ENCODE assay signal across 16 cellular contexts in the genomic region with DNA sequence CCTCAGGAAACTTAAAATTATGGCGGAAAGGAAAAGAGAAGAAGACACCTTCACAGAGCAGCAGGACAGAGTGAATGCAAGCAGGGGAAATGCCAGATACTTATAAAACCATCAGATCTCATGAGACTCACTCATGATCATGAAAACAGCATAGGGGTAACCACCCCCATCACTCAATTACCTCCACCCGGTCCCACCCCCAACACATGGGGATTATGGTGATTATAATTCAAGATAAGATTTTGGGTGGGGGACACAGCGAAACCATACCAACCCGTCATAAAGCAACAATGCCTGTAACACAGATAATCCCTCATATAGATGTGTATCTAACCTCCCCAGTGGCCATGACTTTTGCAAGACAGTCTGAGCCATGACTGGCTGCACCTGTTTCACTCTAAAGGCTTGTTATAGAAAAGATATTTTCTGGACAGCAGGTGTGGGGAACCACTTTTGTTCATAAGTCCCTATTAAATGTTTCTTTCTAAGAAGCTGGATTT. TPM values are rescaled to one million over a fixed set of nuclear protein-coding genes. Genes with fewer than 3 reads are reported as not detected.
DNase-seq lines count a peak whose midpoint lies in the region; ATAC-seq and TF ChIP-seq lines count a peak whose summit lies in the region.
"Had no signal": no experiment of that assay in that cellular context is flagged by ENCODE, and none has a peak within 500 bp of the region (broad histone marks: within the 10 kb centered on the region; RNA-seq: fewer than 3 reads in every experiment).

No MANE protein-coding gene starts in this region.

- H3K9me3 Mint-ChIP-seq in stimulated activated naive B cell treated with anti-CD40 and anti-IgM and Interleukin-4, amounts not matched to agents 10 μg/mL and 1 μg/mL and 100 μg/mL, for 72 hours: no peaks in the 10 kb centered on the region
- H3K9me3 Mint-ChIP-seq in natural killer cell: no peaks in the 10 kb centered on the region

- H3K27ac Mint-ChIP-seq in stimulated activated naive B cell treated with anti-CD40 and anti-IgM and Interleukin-4, amounts not matched to agents 10 μg/mL and 1 μg/mL and 100 μg/mL, for 72 hours: peak overlapping the region; percentile 6
- no peak overlapping the region for H3K27ac Mint-ChIP-seq in natural killer cell
- H3K27ac Mint-ChIP-seq: B cell had no signal

- no peak for TF ChIP-seq CTCF in natural killer cell (IDR thresholded peaks at IDR 0.05)

- H3K4me1 Mint-ChIP-seq in stimulated activated naive B cell treated with anti-CD40 and anti-IgM and Interleukin-4, amounts not matched to agents 10 μg/mL and 1 μg/mL and 100 μg/mL, for 72 hours: peaks cover 16 to 43% of the 10 kb centered on the region in 2 donors
- peaks cover 8 to 12% of the 10 kb centered on the region in 2 donors for H3K4me1 Mint-ChIP-seq in natural killer cell

- peaks cover 27% of the 10 kb centered on the region for H3K4me1 ChIP-seq in HAP-1
- H3K4me1 ChIP-seq in right cardiac atrium (ENCODE audit: control insufficient read depth, insufficient read depth, low read length): no peaks in the 10 kb centered on the region

- no peak overlapping the region for H3K27ac ChIP-seq in right cardiac atrium (ENCODE audit: low read length)

- no peaks in the 10 kb centered on the region for H3K27me3 Mint-ChIP-seq in stimulated activated naive B cell treated with anti-CD40 and anti-IgM and Interleukin-4, amounts not matched to agents 10 μg/mL and 1 μg/mL and 100 μg/mL, for 72 hours
- H3K27me3 Mint-ChIP-seq in natural killer cell (ENCODE audit: low read depth in 2 of 2): no peaks in the 10 kb centered on the region
- H3K27me3 Mint-ChIP-seq: B cell; CD4-positive, alpha-beta memory T cell had no signal

- DNase-seq in HAP-1 (ENCODE audit: low spot score in 2 of 2) (peak; percentile 63), NAMALWA (ENCODE audit: low spot score) (peak; percentile 37), erythroblast (lab: John Stamatoyannopoulos, UW) (peak; percentile 18 to 67), right cardiac atrium (no peak), natural killer cell (no peak)
- DNase-seq in stimulated activated naive B cell treated with anti-CD40 and anti-IgM and Interleukin-4, amounts not matched to agents 10 μg/mL and 1 μg/mL and 100 μg/mL, for 72 hours: no peak
- DNase-seq in stimulated activated CD4-positive, alpha-beta T cell treated with anti-CD3 and anti-CD28 coated beads, Interleukin-1b, Interleukin-23, amount 100 ng/mL, for 48 hours: no peak
- DNase-seq: C1 segment of cervical spinal cord; CD4-positive, alpha-beta memory T cell; COR-L47; DMS153; DMS79 treated with DMSO at 0.1 percent for 48 hours; EL; HCEC 1CT had no signal

- no peaks in the 10 kb centered on the region for H3K9me3 ChIP-seq in HAP-1
- no peaks in the 10 kb centered on the region for H3K9me3 ChIP-seq in right cardiac atrium (ENCODE audit: control insufficient read depth, low read length)

- H3K36me3 ChIP-seq in HAP-1 (replicated peaks): no peaks in the 10 kb centered on the region

- no peak for ATAC-seq in stimulated activated naive B cell treated with anti-CD40 and anti-IgM and Interleukin-4, amounts not matched to agents 10 μg/mL and 1 μg/mL and 100 μg/mL, for 72 hours (replicated peaks)
- ATAC-seq in right cardiac atrium (no peak), natural killer cell (no peak)

- WGBS in right cardiac atrium: 81% methylated on average over 4 of the region's 4 CpGs

- no peak overlapping the region for H3K4me3 Mint-ChIP-seq in stimulated activated naive B cell treated with anti-CD40 and anti-IgM and Interleukin-4, amounts not matched to agents 10 μg/mL and 1 μg/mL and 100 μg/mL, for 72 hours
- H3K4me3 Mint-ChIP-seq in natural killer cell: no peak overlapping the region
- H3K4me3 Mint-ChIP-seq: B cell; CD4-positive, alpha-beta memory T cell had no signal

- no peaks in the 10 kb centered on the region for H3K36me3 Mint-ChIP-seq in stimulated activated naive B cell treated with anti-CD40 and anti-IgM and Interleukin-4, amounts not matched to agents 10 μg/mL and 1 μg/mL and 100 μg/mL, for 72 hours
- H3K36me3 Mint-ChIP-seq in natural killer cell: no peaks in the 10 kb centered on the region
- H3K36me3 Mint-ChIP-seq: CD4-positive, alpha-beta memory T cell had no signal

- in situ Hi-C loops in HAP-1 (cut with MboI; ENCODE audit: low sequenced_read_pairs): no loop called here

- H3K4me3 ChIP-seq in HAP-1 (no peak overlapping the region), right cardiac atrium (ENCODE audit: low read length) (no peak overlapping the region)

- TF ChIP-seq POLR2A in erythroblast (IDR thresholded peaks at IDR 0.05; ENCODE audit: low read length): no peak

- intact Hi-C loops in right cardiac atrium (cut with DNase I) (loop anchor here in 1 of 4 donors (10.0 kb wide), 1 partner anchor 59 kb away; a partner anchor contains a TSS), natural killer cell (cut with micrococcal nuclease) (no loop called here)

- H3K27me3 ChIP-seq in HAP-1 (ENCODE audit: low read depth) (no peaks in the 10 kb centered on the region), right cardiac atrium (ENCODE audit: control insufficient read depth, insufficient read depth) (no peaks in the 10 kb centered on the region)

RNA-seq across cellular contexts. Expression of a gene that starts 7.0 kb away (rescaled TPM):
- total RNA-seq in right cardiac atrium: under 1 TPM in 3 of 4 donors, not detected in 1; 0.29 to 0.97 (median 0.53) TPM
- polyA plus RNA-seq in right cardiac atrium: not detected
- total RNA-seq in natural killer cell: 1 to 10 TPM; 1.1 to 3.2 (median 2.1) TPM
- total RNA-seq: B cell, H1 had no signal

RNA-seq across cellular contexts. Expression of a gene that starts 24.8 kb away (rescaled TPM):
- total RNA-seq in right cardiac atrium (10 to 100 TPM; 80.0 to 83.1 (median 81.1) TPM), natural killer cell (10 to 100 TPM; 66.1 to 83.8 (median 78.9) TPM)
- 85.8 TPM for polyA plus RNA-seq in right cardiac atrium

RNA-seq across cellular contexts. Expression of a gene that starts 28.2 kb away (rescaled TPM):
- total RNA-seq in right cardiac atrium (not detected), natural killer cell (not detected)
- not detected for polyA plus RNA-seq in right cardiac atrium
- total RNA-seq: B cell; CD4-positive, alpha-beta memory T cell; H1 had no signal
- polyA plus RNA-seq: CD4-positive, alpha-beta memory T cell; H1 had no signal

RNA-seq across cellular contexts. Expression of a gene that starts 28.4 kb away (rescaled TPM):
- 10 to 100 TPM; 37.0 to 42.3 (median 39.3) TPM for total RNA-seq in right cardiac atrium
- polyA plus RNA-seq in right cardiac atrium: 46.6 TPM
- 100 to 1,000 TPM in 1 of 3 donors, 10 to 100 TPM in 2; 61.6 to 121 (median 77.2) TPM for total RNA-seq in natural killer cell

RNA-seq across cellular contexts. Expression of a gene that starts 37.3 kb away (rescaled TPM):
- total RNA-seq in right cardiac atrium (1 to 10 TPM; 1.9 to 2.9 (median 2.4) TPM), natural killer cell (10 to 100 TPM; 18.3 to 49.2 (median 21.4) TPM)
- polyA plus RNA-seq in right cardiac atrium: 1.8 TPM

Comparison
In these comparisons a context has a peak if more than half of its experiments do, and no peak if none do; other contexts are left out.
1. DNase-seq: peak in HAP-1 (2 of 2), NAMALWA (single experiment) and erythroblast (2 of 2); none in stimulated activated naive B cell treated with anti-CD40 and anti-IgM and Interleukin-4, amounts not matched to agents 10 μg/mL and 1 μg/mL and 100 μg/mL, for 72 hours (single experiment), right cardiac atrium (0 of 3), stimulated activated CD4-positive, alpha-beta T cell treated with anti-CD3 and anti-CD28 coated beads, Interleukin-1b, Interleukin-23, amount 100 ng/mL, for 48 hours (single experiment) and natural killer cell (single experiment).